8 cellular contexts compared by ENCODE assay signal in the genomic region with DNA sequence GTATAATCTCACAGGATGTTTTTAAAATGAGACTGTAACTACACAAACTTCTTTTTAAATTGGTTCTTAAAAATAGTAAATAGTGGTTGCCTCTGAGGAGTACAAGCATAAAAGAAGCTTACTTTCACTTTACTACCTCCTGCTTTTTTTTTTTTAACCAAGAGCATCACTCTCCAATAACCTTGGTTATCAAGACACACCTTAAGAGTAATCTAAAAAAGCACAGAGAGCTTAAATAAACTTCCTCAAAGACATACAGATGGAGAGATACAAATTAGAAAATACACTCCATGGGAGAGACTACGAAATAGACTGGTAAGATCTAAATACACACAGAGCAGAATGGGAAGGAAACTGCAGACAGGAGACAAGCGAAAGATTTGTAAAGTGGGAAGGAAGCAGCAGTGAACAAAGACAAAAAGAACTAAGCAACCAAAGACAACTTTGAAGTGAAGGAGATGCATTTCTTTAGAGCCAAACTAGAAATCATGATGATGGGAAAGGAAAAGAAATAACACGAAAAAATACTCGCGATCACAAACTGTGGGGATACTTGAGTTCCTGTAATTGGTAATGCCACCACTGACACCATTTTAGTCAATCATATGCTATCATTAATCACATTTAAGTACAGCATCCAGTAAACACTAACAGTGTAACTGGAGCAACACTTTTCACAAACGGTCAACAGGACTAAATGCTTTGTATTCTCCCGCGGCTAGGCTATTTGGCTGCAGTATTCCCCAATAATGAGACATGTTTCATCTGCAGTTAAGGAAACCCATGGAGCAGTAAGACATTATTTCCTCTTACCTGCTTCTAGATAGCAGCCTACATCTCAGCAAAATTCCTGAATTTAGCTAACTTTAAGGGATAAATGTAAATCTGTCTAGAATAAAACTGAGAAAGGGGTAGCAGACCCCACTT. TPM values are rescaled to one million over a fixed set of nuclear protein-coding genes. Genes with fewer than 3 reads are reported as not detected.
DNase-seq lines count a peak whose midpoint lies in the region; TF ChIP-seq lines count a peak whose summit lies in the region.

No MANE protein-coding gene starts in this region.

- 40% methylated on average over 8 of the region's 8 CpGs for WGBS in mesenchymal stem cell

- no peak overlapping the region for H4K91ac ChIP-seq in mesenchymal stem cell (ENCODE audit: low read length)

- no peak overlapping the region for H2AK5ac ChIP-seq in mesenchymal stem cell (ENCODE audit: low read length, severe bottlenecking)

- no peak overlapping the region for H4K8ac ChIP-seq in mesenchymal stem cell (ENCODE audit: low read length)

- H3K14ac ChIP-seq in mesenchymal stem cell (ENCODE audit: low read length in 2 of 2), result no peak overlapping the region

- H3K4ac ChIP-seq in mesenchymal stem cell (ENCODE audit: low read depth in 1 of 2, low read length in 2 of 2), result no peak overlapping the region

- peaks cover 0 to 3% of the 10 kb centered on the region in 2 donors for H3K4me1 ChIP-seq in breast epithelium
- H3K4me1 ChIP-seq in mesenchymal stem cell (ENCODE audit: control insufficient read depth, insufficient read depth, low read depth, low read length), result peaks cover 7% of the 10 kb centered on the region

- H3K27me3 ChIP-seq in breast epithelium (no peaks in the 10 kb centered on the region), mesenchymal stem cell (ENCODE audit: control insufficient read depth in 1 of 2, insufficient read depth in 1 of 2, low read length in 2 of 2) (no peaks in the 10 kb centered on the region)

- H3K27ac ChIP-seq in breast epithelium (peak overlapping the region in 1 of 2 donors; percentile 67), mesenchymal stem cell (ENCODE audit: low read length, poor library complexity, severe bottlenecking) (no peak overlapping the region)

- TF ChIP-seq CTCF in GM12865 (IDR thresholded peaks at IDR 0.05; ENCODE audit: insufficient read depth, low read depth, low read length, missing control alignments) (no peak), breast epithelium (IDR thresholded peaks at IDR 0.05) (no peak)

- H3K79me1 ChIP-seq in mesenchymal stem cell (replicated peaks; ENCODE audit: low read length, poor library complexity, severe bottlenecking), result no peaks in the 10 kb centered on the region

- peak overlapping the region; percentile 94 for H3K4me3 ChIP-seq in GM12865 (ENCODE audit: low read depth, low read length)
- H3K4me3 ChIP-seq in breast epithelium, result peak overlapping the region; percentile 25 to 45 (median 29)
- peak overlapping the region in 1 of 2 experiments; percentile 75 for H3K4me3 ChIP-seq in mesenchymal stem cell (ENCODE audit: insufficient read depth in 1 of 2, low read depth in 1 of 2, low read length in 2 of 2)

- no peaks in the 10 kb centered on the region for H3K9me3 ChIP-seq in breast epithelium
- H3K9me3 ChIP-seq in mesenchymal stem cell (ENCODE audit: control insufficient read depth, low read length), result no peaks in the 10 kb centered on the region

- intact Hi-C loops in breast epithelium (cut with DNase I; ENCODE audit: low total_unique reads), result no loop called here

- no peak overlapping the region for H2BK12ac ChIP-seq in mesenchymal stem cell (ENCODE audit: low read length in 2 of 2)

- H2BK120ac ChIP-seq in mesenchymal stem cell (ENCODE audit: low read depth, low read length), result no peak overlapping the region

- no peak overlapping the region for H2BK5ac ChIP-seq in mesenchymal stem cell (ENCODE audit: low read depth, low read length, poor library complexity, severe bottlenecking)

- H2AFZ ChIP-seq in mesenchymal stem cell (ENCODE audit: low read depth, low read length), result no peak overlapping the region

- no peak overlapping the region for H3K23ac ChIP-seq in mesenchymal stem cell (ENCODE audit: low read length in 2 of 2)

- H3K9ac ChIP-seq in mesenchymal stem cell (ENCODE audit: low read length), result peak overlapping the region; percentile 84

- H3K18ac ChIP-seq in mesenchymal stem cell (ENCODE audit: low read depth in 1 of 2, low read length in 2 of 2), result no peak overlapping the region

- H2BK15ac ChIP-seq in mesenchymal stem cell (ENCODE audit: low read depth, poor library complexity, severe bottlenecking), result no peak overlapping the region

- H3K36me3 ChIP-seq in breast epithelium, result no peaks in the 10 kb centered on the region
- H3K36me3 ChIP-seq in mesenchymal stem cell (ENCODE audit: control insufficient read depth in 1 of 2, insufficient read depth in 2 of 2, low read depth in 1 of 2, low read length in 2 of 2), result no peaks in the 10 kb centered on the region

- TF ChIP-seq POLR2A in breast epithelium (IDR thresholded peaks at IDR 0.05), result no peak

- DNase-seq in GM12865 (ENCODE audit: low read depth) (no peak), Kasumi-1 (lab: John Stamatoyannopoulos, UW) (peak; percentile 32 to 33), breast epithelium (ENCODE audit: low spot score in 2 of 2) (no peak), mesenchymal stem cell (peak; percentile 53), NCI-H345 (lab: John Stamatoyannopoulos, UW) (no peak), NCI-H2171 treated with DMSO at 0.1 percent for 48 hours (lab: John Stamatoyannopoulos, UW) (no peak), NCI-H1092 (lab: John Stamatoyannopoulos, UW) (no peak), retina (no peak)

- peak overlapping the region; percentile 14 for H3K4me2 ChIP-seq in mesenchymal stem cell (ENCODE audit: low read length, poor library complexity, severe bottlenecking)

RNA-seq across cellular contexts. Expression of gene SINHCAF, which starts 8.2 kb away (rescaled TPM):
- total RNA-seq in breast epithelium, result 10 to 100 TPM; 11.8 to 76.5 (median 54.7) TPM
- polyA plus RNA-seq in mesenchymal stem cell (2013, experiment 1 of 2), result 33.9 TPM
- polyA plus RNA-seq in mesenchymal stem cell (2013, experiment 2 of 2), result 34.9 TPM

Comparison
In these comparisons a context has a peak if more than half of its experiments do, and no peak if none do; other contexts are left out.
1. DNase-seq: peak in Kasumi-1 (2 of 2) and mesenchymal stem cell (single experiment); none in GM12865 (single experiment), breast epithelium (0 of 2), NCI-H345 (single experiment), NCI-H2171 treated with DMSO at 0.1 percent for 48 hours (single experiment), NCI-H1092 (single experiment) and retina (single experiment).